In the genomic region with DNA sequence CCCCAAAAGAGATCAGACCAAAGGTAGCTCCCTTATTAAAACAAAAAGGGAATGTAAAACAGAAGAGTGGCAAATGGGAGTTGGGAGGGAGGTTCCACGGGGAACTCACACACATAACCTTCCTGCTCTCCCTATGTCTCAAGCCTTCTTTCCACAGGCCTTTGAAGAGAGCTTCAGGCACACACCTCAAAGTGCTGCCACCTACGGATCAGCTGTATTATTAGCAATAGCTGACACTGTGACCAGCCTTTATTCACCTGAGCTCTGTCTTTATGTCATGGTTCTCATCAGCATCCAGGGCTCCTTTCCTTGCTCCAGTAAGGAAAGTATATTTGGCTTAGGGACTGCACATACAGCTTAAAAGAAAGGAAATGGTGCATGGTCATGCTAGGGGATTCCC, we compare ENCODE assay signal across 2 cellular contexts.
TF ChIP-seq lines count a peak whose summit lies in the region.

No MANE protein-coding gene starts in this region.

TF ChIP-seq in liver, 16 proteins besides CTCF, POLR2A, EP300 and RAD21:
- TF ChIP-seq YY1 (IDR thresholded peaks at IDR 0.05) (no peak), NR2F2 (IDR thresholded peaks at IDR 0.05) (no peak), RXRA (IDR thresholded peaks at IDR 0.05) (no peak), HNF4A (conservative IDR thresholded peaks at IDR 0.05) (no peak), GABPA (IDR thresholded peaks at IDR 0.05 in 1 of 2, conservative IDR thresholded peaks at IDR 0.05 in 1 of 2) (no peak), HNF4G (IDR thresholded peaks at IDR 0.05) (no peak), EGR1 (IDR thresholded peaks at IDR 0.05; ENCODE audit: low read depth in 2 of 2) (no peak)
- TF ChIP-seq, protein P1, sequence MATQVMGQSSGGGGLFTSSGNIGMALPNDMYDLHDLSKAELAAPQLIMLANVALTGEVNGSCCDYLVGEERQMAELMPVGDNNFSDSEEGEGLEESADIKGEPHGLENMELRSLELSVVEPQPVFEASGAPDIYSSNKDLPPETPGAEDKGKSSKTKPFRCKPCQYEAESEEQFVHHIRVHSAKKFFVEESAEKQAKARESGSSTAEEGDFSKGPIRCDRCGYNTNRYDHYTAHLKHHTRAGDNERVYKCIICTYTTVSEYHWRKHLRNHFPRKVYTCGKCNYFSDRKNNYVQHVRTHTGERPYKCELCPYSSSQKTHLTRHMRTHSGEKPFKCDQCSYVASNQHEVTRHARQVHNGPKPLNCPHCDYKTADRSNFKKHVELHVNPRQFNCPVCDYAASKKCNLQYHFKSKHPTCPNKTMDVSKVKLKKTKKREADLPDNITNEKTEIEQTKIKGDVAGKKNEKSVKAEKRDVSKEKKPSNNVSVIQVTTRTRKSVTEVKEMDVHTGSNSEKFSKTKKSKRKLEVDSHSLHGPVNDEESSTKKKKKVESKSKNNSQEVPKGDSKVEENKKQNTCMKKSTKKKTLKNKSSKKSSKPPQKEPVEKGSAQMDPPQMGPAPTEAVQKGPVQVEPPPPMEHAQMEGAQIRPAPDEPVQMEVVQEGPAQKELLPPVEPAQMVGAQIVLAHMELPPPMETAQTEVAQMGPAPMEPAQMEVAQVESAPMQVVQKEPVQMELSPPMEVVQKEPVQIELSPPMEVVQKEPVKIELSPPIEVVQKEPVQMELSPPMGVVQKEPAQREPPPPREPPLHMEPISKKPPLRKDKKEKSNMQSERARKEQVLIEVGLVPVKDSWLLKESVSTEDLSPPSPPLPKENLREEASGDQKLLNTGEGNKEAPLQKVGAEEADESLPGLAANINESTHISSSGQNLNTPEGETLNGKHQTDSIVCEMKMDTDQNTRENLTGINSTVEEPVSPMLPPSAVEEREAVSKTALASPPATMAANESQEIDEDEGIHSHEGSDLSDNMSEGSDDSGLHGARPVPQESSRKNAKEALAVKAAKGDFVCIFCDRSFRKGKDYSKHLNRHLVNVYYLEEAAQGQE (IDR thresholded peaks at IDR 0.05), result no peak
- TF ChIP-seq, protein P2, sequence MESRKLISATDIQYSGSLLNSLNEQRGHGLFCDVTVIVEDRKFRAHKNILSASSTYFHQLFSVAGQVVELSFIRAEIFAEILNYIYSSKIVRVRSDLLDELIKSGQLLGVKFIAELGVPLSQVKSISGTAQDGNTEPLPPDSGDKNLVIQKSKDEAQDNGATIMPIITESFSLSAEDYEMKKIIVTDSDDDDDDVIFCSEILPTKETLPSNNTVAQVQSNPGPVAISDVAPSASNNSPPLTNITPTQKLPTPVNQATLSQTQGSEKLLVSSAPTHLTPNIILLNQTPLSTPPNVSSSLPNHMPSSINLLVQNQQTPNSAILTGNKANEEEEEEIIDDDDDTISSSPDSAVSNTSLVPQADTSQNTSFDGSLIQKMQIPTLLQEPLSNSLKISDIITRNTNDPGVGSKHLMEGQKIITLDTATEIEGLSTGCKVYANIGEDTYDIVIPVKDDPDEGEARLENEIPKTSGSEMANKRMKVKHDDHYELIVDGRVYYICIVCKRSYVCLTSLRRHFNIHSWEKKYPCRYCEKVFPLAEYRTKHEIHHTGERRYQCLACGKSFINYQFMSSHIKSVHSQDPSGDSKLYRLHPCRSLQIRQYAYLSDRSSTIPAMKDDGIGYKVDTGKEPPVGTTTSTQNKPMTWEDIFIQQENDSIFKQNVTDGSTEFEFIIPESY (IDR thresholded peaks at IDR 0.05), result no peak
- TF ChIP-seq, protein P3, sequence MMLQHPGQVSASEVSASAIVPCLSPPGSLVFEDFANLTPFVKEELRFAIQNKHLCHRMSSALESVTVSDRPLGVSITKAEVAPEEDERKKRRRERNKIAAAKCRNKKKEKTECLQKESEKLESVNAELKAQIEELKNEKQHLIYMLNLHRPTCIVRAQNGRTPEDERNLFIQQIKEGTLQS (IDR thresholded peaks at IDR 0.05), result no peak

TF ChIP-seq in HepG2, 621 proteins besides CTCF, POLR2A, EP300 and RAD21:
- TF ChIP-seq, protein P4, sequence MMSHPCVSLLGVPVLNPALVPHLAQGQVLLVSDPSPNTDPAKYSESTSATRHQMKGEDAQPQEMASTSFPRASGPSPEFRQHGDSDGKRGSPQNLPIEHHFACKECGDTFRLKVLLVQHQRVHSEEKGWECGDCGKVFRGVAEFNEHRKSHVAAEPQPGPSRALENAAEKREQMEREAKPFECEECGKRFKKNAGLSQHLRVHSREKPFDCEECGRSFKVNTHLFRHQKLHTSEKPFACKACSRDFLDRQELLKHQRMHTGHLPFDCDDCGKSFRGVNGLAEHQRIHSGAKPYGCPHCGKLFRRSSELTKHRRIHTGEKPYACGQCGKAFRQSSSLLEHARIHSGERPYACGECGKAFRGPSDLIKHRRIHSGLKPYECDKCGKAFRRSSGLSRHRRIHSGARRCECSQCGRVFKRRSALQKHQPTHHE (CRISPR knock-in tag; IDR thresholded peaks at IDR 0.05; ENCODE audit: borderline replicate concordance), result no peak
- TF ChIP-seq SALL2 (CRISPR knock-in tag; IDR thresholded peaks at IDR 0.05) (no peak), MEIS2 (CRISPR knock-in tag; IDR thresholded peaks at IDR 0.05) (no peak), NONO (IDR thresholded peaks at IDR 0.05) (no peak), NONO (CRISPR knock-in tag; conservative IDR thresholded peaks at IDR 0.05) (no peak), SAP130 (CRISPR knock-in tag; IDR thresholded peaks at IDR 0.05; ENCODE audit: low read depth) (no peak), TAF15 (IDR thresholded peaks at IDR 0.05; ENCODE audit: low read depth, low read length, poor library complexity, severe bottlenecking) (no peak), ZNF296 (CRISPR knock-in tag; conservative IDR thresholded peaks at IDR 0.05) (no peak), NR1H2 (CRISPR knock-in tag; IDR thresholded peaks at IDR 0.05; ENCODE audit: borderline replicate concordance, low read depth) (no peak), ZNF138 (CRISPR knock-in tag; IDR thresholded peaks at IDR 0.05; ENCODE audit: low read depth) (no peak), CHD2 (IDR thresholded peaks at IDR 0.05; ENCODE audit: low read depth, low read length) (no peak), ARNTL (CRISPR knock-in tag; IDR thresholded peaks at IDR 0.05) (no peak), IRX3 (CRISPR knock-in tag; IDR thresholded peaks at IDR 0.05; ENCODE audit: borderline replicate concordance, low read depth) (no peak), WIZ (CRISPR knock-in tag; IDR thresholded peaks at IDR 0.05) (no peak)
- TF ChIP-seq, protein P5, sequence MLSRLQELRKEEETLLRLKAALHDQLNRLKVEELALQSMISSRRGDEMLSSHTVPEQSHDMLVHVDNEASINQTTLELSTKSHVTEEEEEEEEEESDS (CRISPR knock-in tag; IDR thresholded peaks at IDR 0.05; ENCODE audit: borderline replicate concordance), result no peak
- TF ChIP-seq, protein P6, sequence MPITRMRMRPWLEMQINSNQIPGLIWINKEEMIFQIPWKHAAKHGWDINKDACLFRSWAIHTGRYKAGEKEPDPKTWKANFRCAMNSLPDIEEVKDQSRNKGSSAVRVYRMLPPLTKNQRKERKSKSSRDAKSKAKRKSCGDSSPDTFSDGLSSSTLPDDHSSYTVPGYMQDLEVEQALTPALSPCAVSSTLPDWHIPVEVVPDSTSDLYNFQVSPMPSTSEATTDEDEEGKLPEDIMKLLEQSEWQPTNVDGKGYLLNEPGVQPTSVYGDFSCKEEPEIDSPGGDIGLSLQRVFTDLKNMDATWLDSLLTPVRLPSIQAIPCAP (CRISPR knock-in tag; IDR thresholded peaks at IDR 0.05; ENCODE audit: low read depth), result no peak
- TF ChIP-seq, protein P7, sequence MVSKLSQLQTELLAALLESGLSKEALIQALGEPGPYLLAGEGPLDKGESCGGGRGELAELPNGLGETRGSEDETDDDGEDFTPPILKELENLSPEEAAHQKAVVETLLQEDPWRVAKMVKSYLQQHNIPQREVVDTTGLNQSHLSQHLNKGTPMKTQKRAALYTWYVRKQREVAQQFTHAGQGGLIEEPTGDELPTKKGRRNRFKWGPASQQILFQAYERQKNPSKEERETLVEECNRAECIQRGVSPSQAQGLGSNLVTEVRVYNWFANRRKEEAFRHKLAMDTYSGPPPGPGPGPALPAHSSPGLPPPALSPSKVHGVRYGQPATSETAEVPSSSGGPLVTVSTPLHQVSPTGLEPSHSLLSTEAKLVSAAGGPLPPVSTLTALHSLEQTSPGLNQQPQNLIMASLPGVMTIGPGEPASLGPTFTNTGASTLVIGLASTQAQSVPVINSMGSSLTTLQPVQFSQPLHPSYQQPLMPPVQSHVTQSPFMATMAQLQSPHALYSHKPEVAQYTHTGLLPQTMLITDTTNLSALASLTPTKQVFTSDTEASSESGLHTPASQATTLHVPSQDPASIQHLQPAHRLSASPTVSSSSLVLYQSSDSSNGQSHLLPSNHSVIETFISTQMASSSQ (IDR thresholded peaks at IDR 0.05; ENCODE audit: low read depth), result no peak
- TF ChIP-seq, protein P7 (CRISPR knock-in tag; IDR thresholded peaks at IDR 0.05; ENCODE audit: borderline replicate concordance), result no peak
- TF ChIP-seq, protein P8, sequence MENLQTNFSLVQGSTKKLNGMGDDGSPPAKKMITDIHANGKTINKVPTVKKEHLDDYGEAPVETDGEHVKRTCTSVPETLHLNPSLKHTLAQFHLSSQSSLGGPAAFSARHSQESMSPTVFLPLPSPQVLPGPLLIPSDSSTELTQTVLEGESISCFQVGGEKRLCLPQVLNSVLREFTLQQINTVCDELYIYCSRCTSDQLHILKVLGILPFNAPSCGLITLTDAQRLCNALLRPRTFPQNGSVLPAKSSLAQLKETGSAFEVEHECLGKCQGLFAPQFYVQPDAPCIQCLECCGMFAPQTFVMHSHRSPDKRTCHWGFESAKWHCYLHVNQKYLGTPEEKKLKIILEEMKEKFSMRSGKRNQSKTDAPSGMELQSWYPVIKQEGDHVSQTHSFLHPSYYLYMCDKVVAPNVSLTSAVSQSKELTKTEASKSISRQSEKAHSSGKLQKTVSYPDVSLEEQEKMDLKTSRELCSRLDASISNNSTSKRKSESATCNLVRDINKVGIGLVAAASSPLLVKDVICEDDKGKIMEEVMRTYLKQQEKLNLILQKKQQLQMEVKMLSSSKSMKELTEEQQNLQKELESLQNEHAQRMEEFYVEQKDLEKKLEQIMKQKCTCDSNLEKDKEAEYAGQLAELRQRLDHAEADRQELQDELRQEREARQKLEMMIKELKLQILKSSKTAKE (CRISPR knock-in tag; IDR thresholded peaks at IDR 0.05; ENCODE audit: borderline replicate concordance), result no peak
- TF ChIP-seq, protein P9, sequence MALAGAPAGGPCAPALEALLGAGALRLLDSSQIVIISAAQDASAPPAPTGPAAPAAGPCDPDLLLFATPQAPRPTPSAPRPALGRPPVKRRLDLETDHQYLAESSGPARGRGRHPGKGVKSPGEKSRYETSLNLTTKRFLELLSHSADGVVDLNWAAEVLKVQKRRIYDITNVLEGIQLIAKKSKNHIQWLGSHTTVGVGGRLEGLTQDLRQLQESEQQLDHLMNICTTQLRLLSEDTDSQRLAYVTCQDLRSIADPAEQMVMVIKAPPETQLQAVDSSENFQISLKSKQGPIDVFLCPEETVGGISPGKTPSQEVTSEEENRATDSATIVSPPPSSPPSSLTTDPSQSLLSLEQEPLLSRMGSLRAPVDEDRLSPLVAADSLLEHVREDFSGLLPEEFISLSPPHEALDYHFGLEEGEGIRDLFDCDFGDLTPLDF (CRISPR knock-in tag; IDR thresholded peaks at IDR 0.05), result no peak
